ENCODE assay signal across 6 cellular contexts in genomic region chr9:115844433-115844832, GRCh38.
DNase-seq lines count a peak whose midpoint lies in the region; ATAC-seq, FAIRE-seq and TF ChIP-seq lines count a peak whose summit lies in the region.
"Not testable (repeated sequence)": the region's sequence is repeated elsewhere in the genome, so short reads cannot be mapped to it uniquely, and the experiment has no call there.

No MANE protein-coding gene starts in this region.

- not testable (repeated sequence) for H3K27ac Mint-ChIP-seq in GM23338, endodermal cell

- H3K4me1 ChIP-seq in GM23338 (ENCODE audit: insufficient read depth) (peaks cover 22% of the 10 kb centered on the region), HUES48 (ENCODE audit: control insufficient read depth, insufficient read depth, low read length) (peaks cover 13% of the 10 kb centered on the region), iPS-18a (ENCODE audit: control insufficient read depth, low read depth, low read length) (peaks cover 21% of the 10 kb centered on the region)
- H3K4me1 ChIP-seq in NT2/D1 (ENCODE audit: insufficient read depth, insufficient read length); endodermal cell (ENCODE audit: control insufficient read depth, insufficient read depth, low read length); kidney (ENCODE audit: control insufficient read depth in 1 of 2, insufficient read depth in 1 of 2, low read depth in 1 of 2, low read length in 2 of 2): not testable (repeated sequence)

- H3K9me2 ChIP-seq in GM23338 (ENCODE audit: insufficient read depth): not testable (repeated sequence)

- WGBS in endodermal cell (ENCODE audit: insufficient coverage in 1 of 2, insufficient read length in 1 of 2), 2 experiments: 88% methylated on average over 5 of the region's 8 CpGs; no CpG with 5 or more reads in 1 of the 2 experiments

- not testable (repeated sequence) for DNase-seq in GM23338 (ENCODE audit: low spot score); NT2/D1 (ENCODE audit: low read depth, low spot score)
- peak; percentile 56 for DNase-seq in endodermal cell
- DNase-seq in kidney: peak; percentile 33

- ATAC-seq in GM23338: not testable (repeated sequence)

- intact Hi-C loops in kidney (cut with DNase I): not testable (repeated sequence)

- H3K4me1 Mint-ChIP-seq in GM23338 (peaks cover 11% of the 10 kb centered on the region), endodermal cell (peaks cover 15% of the 10 kb centered on the region)

- peaks cover 17% of the 10 kb centered on the region for H3K9me3 Mint-ChIP-seq in GM23338
- peaks cover 16% of the 10 kb centered on the region for H3K9me3 Mint-ChIP-seq in endodermal cell

- not testable (repeated sequence) for H3K4me3 Mint-ChIP-seq in GM23338
- peak overlapping the region; percentile 61 for H3K4me3 Mint-ChIP-seq in endodermal cell

- not testable (repeated sequence) for TF ChIP-seq CTCF in GM23338 (conservative IDR thresholded peaks at IDR 0.05; ENCODE audit: low read depth in 2 of 2); endodermal cell (conservative IDR thresholded peaks at IDR 0.05); kidney (IDR thresholded peaks at IDR 0.05; ENCODE audit: borderline replicate concordance, extremely low read depth, insufficient read depth)

- H2AFZ ChIP-seq in GM23338: not testable (repeated sequence)

- not testable (repeated sequence) for H3K79me2 ChIP-seq in GM23338 (replicated peaks; ENCODE audit: insufficient read depth)

- not testable (repeated sequence) for H3K27me3 Mint-ChIP-seq in GM23338 (ENCODE audit: insufficient read depth, low read depth, poor library complexity); endodermal cell (ENCODE audit: insufficient read depth)

- H3F3A ChIP-seq in GM23338 (replicated peaks; ENCODE audit: low read depth): not testable (repeated sequence)

- not testable (repeated sequence) for FAIRE-seq in kidney (lab: Jason Lieb, UNC)

- H4K20me1 ChIP-seq in GM23338 (replicated peaks; ENCODE audit: insufficient read depth): not testable (repeated sequence)

- peak overlapping the region; percentile 55; the same call in 1 of the 2 replicates for H3K4me2 ChIP-seq in GM23338

- peaks cover 17% of the 10 kb centered on the region for H3K36me3 Mint-ChIP-seq in GM23338 (ENCODE audit: low read depth)
- H3K36me3 Mint-ChIP-seq in endodermal cell (ENCODE audit: low read depth): not testable (repeated sequence)

- H3K36me3 ChIP-seq in GM23338 (ENCODE audit: insufficient read depth); HUES48 (ENCODE audit: control insufficient read depth, insufficient read depth, low read length); NT2/D1 (ENCODE audit: insufficient read depth, insufficient read length, low read length); endodermal cell (ENCODE audit: control insufficient read depth, insufficient read depth, low read length); iPS-18a (ENCODE audit: control insufficient read depth, low read depth, low read length); kidney (ENCODE audit: control insufficient read depth in 1 of 2, insufficient read depth in 2 of 2, low read length in 2 of 2): not testable (repeated sequence)

- not testable (repeated sequence) for H3K27ac ChIP-seq in GM23338 (ENCODE audit: low read depth); HUES48 (ENCODE audit: low read depth, low read length); endodermal cell (ENCODE audit: low read depth, low read length); iPS-18a (ENCODE audit: low read length); kidney (ENCODE audit: low read depth in 2 of 2, low read length in 2 of 2)

- H3K9me3 ChIP-seq in HUES48 (ENCODE audit: control insufficient read depth, insufficient read depth, low read length); NT2/D1 (ENCODE audit: insufficient read depth, low read length); endodermal cell (ENCODE audit: control insufficient read depth, low read length); iPS-18a (ENCODE audit: control insufficient read depth, low read depth, low read length); kidney (ENCODE audit: control insufficient read depth in 1 of 2, low read length in 2 of 2): not testable (repeated sequence)

- not testable (repeated sequence) for H3K27me3 ChIP-seq in GM23338 (ENCODE audit: insufficient read depth); HUES48 (ENCODE audit: control insufficient read depth, insufficient read depth, low read length); NT2/D1 (ENCODE audit: insufficient read depth, insufficient read length); endodermal cell (ENCODE audit: control insufficient read depth, insufficient read depth, low read length, poor library complexity, severe bottlenecking); iPS-18a (ENCODE audit: control insufficient read depth, insufficient read depth, low read length)

- H3K4me3 ChIP-seq in GM23338 (peak overlapping the region; percentile 45), HUES48 (ENCODE audit: low read depth, low read length) (peak overlapping the region; percentile 52), NT2/D1 (ENCODE audit: insufficient read length, low read depth) (peak overlapping the region; percentile 52), iPS-18a (ENCODE audit: low read length) (peak overlapping the region; percentile 69)
- H3K4me3 ChIP-seq in endodermal cell (ENCODE audit: low read length); kidney (ENCODE audit: low read length in 2 of 2): not testable (repeated sequence)

- H3K9ac ChIP-seq in HUES48 (ENCODE audit: low read depth, low read length); endodermal cell (ENCODE audit: extremely low read depth, low read length, poor library complexity, severe bottlenecking); kidney (ENCODE audit: low read length in 2 of 2): not testable (repeated sequence)
- H3K9ac ChIP-seq in NT2/D1 (ENCODE audit: insufficient read length, low read depth) (peak overlapping the region; percentile 79), iPS-18a (ENCODE audit: low read length) (peak overlapping the region; percentile 48)
